ENCODE assay signal across 28 cellular contexts in genomic region chr4:56931924-56932323, GRCh38.
"Had no signal": no experiment of that assay in that cellular context is flagged by ENCODE, and none has a peak within 500 bp of the region (broad histone marks: within the 10 kb centered on the region; RNA-seq: fewer than 3 reads in every experiment).

No MANE protein-coding gene starts in this region.

- H3K27ac ChIP-seq: adrenal gland, body of pancreas, cardiac muscle cell, colonic mucosa, epithelial cell of prostate, esophagus squamous epithelium, heart right ventricle, right atrium auricular region, suprapubic skin, tibial artery, upper lobe of right lung had no signal

- H3K27me3 ChIP-seq: adrenal gland, body of pancreas, cardiac muscle cell, colonic mucosa, esophagus squamous epithelium, heart right ventricle, right atrium auricular region, suprapubic skin, tibial artery, upper lobe of right lung had no signal

- H3K4me3 ChIP-seq: adrenal gland, body of pancreas, cardiac muscle cell, colonic mucosa, esophagus squamous epithelium, heart right ventricle, right atrium auricular region, suprapubic skin, tibial artery, upper lobe of right lung had no signal

- FAIRE-seq: endometrium had no signal

- H3K4me1 ChIP-seq: adrenal gland, body of pancreas, colonic mucosa, esophagus squamous epithelium, right atrium auricular region, upper lobe of right lung had no signal

- ATAC-seq: activated naive CD4-positive, alpha-beta T cell treated with anti-CD3 and anti-CD28 coated beads, Interleukin-2, amount 50 U/mL, for 72 hours; body of pancreas; heart right ventricle; natural killer cell treated with Interleukin-12 subunit alpha and Interleukin-12 subunit beta and Interleukin-15 and Interleukin-18, amount 100 ng/mL, for 72 hours; upper lobe of right lung had no signal

- H3K9me3 ChIP-seq: adrenal gland, body of pancreas, colonic mucosa, esophagus squamous epithelium, heart right ventricle, right atrium auricular region, suprapubic skin, tibial artery, upper lobe of right lung had no signal

- DNase-seq: activated CD4-positive, alpha-beta memory T cell treated with anti-CD3 and anti-CD28 coated beads, Interleukin-2, amount 10 ng/mL, durations not matched to agents 7 days and 5 days; activated CD4-positive, alpha-beta T cell treated with anti-CD3 and anti-CD28 coated beads, Interleukin-2, amount 10 ng/mL, durations not matched to agents 7 days and 5 days; activated CD4-positive, CD25-positive, alpha-beta regulatory T cell treated with anti-CD3 and anti-CD28 coated beads, Interleukin-2, amount 50 U/mL, for 72 hours; activated CD8-positive, alpha-beta memory T cell treated with anti-CD3 and anti-CD28 coated beads, Interleukin-2, amount 50 U/mL, for 48 hours; activated gamma-delta T cell treated with Interleukin-2 at 50 U/mL for 16 hours; activated T-cell treated with anti-CD3 and anti-CD28 coated beads, Interleukin-2, amount 50 U/mL, for 24 hours; adrenal gland; aorta; body of pancreas; cerebellar nuclear complex; colonic mucosa; effector CD8-positive, alpha-beta T cell; esophagus squamous epithelium; foreskin melanocyte; heart right ventricle; stimulated activated CD4-positive, alpha-beta T cell treated with anti-CD3 and anti-CD28 coated beads, Interleukin-15, amount 100 ng/mL, for 24 hours; stimulated activated CD4-positive, alpha-beta T cell treated with anti-CD3 and anti-CD28 coated beads, Interleukin-2, amount 100 ng/mL, for 24 hours; stimulated activated naive CD4-positive, alpha-beta T cell; T1000; tibial artery; upper lobe of right lung had no signal
